In genomic region chr9:126606483-126606870, GRCh38 we compare ENCODE assay signal across 26 cellular contexts. TPM values are rescaled to one million over a fixed set of nuclear protein-coding genes. Genes with fewer than 3 reads are reported as not detected.
"Had no signal": no experiment of that assay in that cellular context is flagged by ENCODE, and none has a peak within 500 bp of the region (broad histone marks: within the 10 kb centered on the region; RNA-seq: fewer than 3 reads in every experiment).

No MANE protein-coding gene starts in this region.

- H3K36me3 ChIP-seq: gastrocnemius medialis, left lung, neural progenitor cell, prostate gland, right atrium auricular region, spleen, tibial artery had no signal

- H3K4me3 ChIP-seq: dorsolateral prefrontal cortex, gastrocnemius medialis, hepatocyte, left lung, neural progenitor cell, prostate gland, right atrium auricular region, skin epidermis, spleen, testis, tibial artery had no signal

- H3K4me1 ChIP-seq: prostate gland had no signal

- H3K27ac Mint-ChIP-seq: naive B cell; neural progenitor cell; stimulated activated memory B cell treated with anti-CD40 and anti-IgM and Interleukin-4, amounts not matched to agents 10 μg/mL and 1 μg/mL and 100 μg/mL, for 72 hours; type B pancreatic cell had no signal

- H2AFZ ChIP-seq: hepatocyte, neural progenitor cell had no signal

- H3K27ac ChIP-seq: dorsolateral prefrontal cortex, gastrocnemius medialis, hepatocyte, left lung, neural progenitor cell, prostate gland, right atrium auricular region, skin epidermis, spleen, testis, tibial artery had no signal

- H3K4me3 Mint-ChIP-seq: naive B cell; nephron; neural progenitor cell; stimulated activated memory B cell treated with anti-CD40 and anti-IgM and Interleukin-4, amounts not matched to agents 10 μg/mL and 1 μg/mL and 100 μg/mL, for 72 hours; type B pancreatic cell had no signal

- H3K27me3 ChIP-seq: testis had no signal

- H3K9ac ChIP-seq: neural progenitor cell had no signal

- H3K79me2 ChIP-seq: hepatocyte had no signal

- H3K36me3 Mint-ChIP-seq: naive B cell; stimulated activated memory B cell treated with anti-CD40 and anti-IgM and Interleukin-4, amounts not matched to agents 10 μg/mL and 1 μg/mL and 100 μg/mL, for 72 hours had no signal

- H3K9me3 Mint-ChIP-seq: nephron; neural progenitor cell; stimulated activated memory B cell treated with anti-CD40 and anti-IgM and Interleukin-4, amounts not matched to agents 10 μg/mL and 1 μg/mL and 100 μg/mL, for 72 hours; type B pancreatic cell had no signal

- ATAC-seq: gastrocnemius medialis; left lung; sciatic nerve; stimulated activated memory B cell treated with anti-CD40 and anti-IgM and Interleukin-4, amounts not matched to agents 10 μg/mL and 1 μg/mL and 100 μg/mL, for 72 hours; stimulated activated naive CD8-positive, alpha-beta T cell treated with anti-CD3 and anti-CD28 coated beads, Interleukin-15, Interleukin-2, amounts not matched to agents 100 U/mL and 50 U/mL, for 24 hours had no signal

- H3K9me3 ChIP-seq: gastrocnemius medialis, left lung, prostate gland, right atrium auricular region, spleen, testis, tibial artery had no signal

- H3K4me2 ChIP-seq: hepatocyte, neural progenitor cell had no signal

- DNase-seq: effector CD4-positive, alpha-beta T cell; foreskin fibroblast; gastrocnemius medialis; head of caudate nucleus; left cardiac atrium; left lung; mesendoderm; naive B cell; spleen; stimulated activated CD4-positive, alpha-beta T cell treated with anti-CD3 and anti-CD28 coated beads, Interleukin-4, amount 100 ng/mL, for 4 hours; stimulated activated naive CD8-positive, alpha-beta T cell treated with anti-CD3 and anti-CD28 coated beads, Interleukin-15, Interleukin-2, amounts not matched to agents 100 U/mL and 50 U/mL, for 24 hours; substantia nigra; testis; tibial artery had no signal

RNA-seq across cellular contexts. Expression of gene LMX1B, which starts 7.3 kb away (rescaled TPM):
- total RNA-seq: hepatocyte, lung microvascular endothelial cell, urinary bladder had no signal
